ENCODE assay signal across 8 cellular contexts in the genomic region with DNA sequence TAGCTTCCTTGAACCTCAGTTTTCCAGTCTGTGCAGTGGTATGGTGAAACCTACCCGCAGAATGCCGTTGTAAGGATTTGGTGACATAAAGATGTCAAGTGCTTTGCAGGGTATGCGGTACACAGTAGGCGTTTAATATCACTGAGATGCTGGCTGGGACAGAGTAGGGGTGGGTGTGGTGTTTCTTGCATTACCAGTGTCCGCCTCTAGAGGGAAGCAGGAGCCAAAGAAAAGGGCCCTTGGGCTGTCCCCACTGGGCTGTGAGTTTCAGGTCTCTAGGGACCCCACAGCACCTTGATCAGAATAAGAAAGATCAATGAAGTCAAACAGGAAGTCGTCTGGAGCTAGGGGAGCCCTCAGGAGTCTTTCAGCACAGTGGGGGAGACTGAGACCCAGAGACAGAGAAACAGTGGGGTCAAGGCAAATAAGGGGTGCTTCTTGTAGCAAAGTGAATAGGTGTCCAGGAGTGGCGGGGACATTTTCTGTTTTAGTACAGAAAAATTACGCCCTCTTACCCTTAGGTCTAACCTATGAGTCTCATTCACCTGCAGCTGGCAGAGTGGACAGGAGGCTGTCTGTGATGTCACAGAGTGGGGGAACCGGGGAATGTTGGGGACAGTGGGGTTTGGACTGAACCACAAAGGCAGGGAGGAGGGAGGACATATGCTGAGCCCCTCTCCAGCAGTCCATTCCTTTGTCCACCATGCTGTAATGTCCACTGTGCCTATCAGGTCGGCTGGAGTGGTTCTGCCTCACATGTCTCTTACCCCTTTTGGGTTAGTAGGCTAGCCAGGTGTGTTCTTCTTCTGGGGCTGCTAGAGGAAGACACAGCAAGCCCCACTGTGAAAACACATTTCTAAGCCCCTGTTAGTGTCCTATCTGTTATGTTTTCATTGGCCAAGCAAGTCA. TPM values are rescaled to one million over a fixed set of nuclear protein-coding genes. Genes with fewer than 3 reads are reported as not detected.
DNase-seq lines count a peak whose midpoint lies in the region; ATAC-seq and TF ChIP-seq lines count a peak whose summit lies in the region.

No MANE protein-coding gene starts in this region.

- DNase-seq in NCI-H82 (lab: John Stamatoyannopoulos, UW) = peak; percentile 81
- no peak for DNase-seq in NCI-H82 treated with DMSO at 0.1 percent for 48 hours (lab: John Stamatoyannopoulos, UW; ENCODE audit: unreplicated experiment)
- peak; percentile 56 for DNase-seq in NCI-H748 (lab: John Stamatoyannopoulos, UW; ENCODE audit: unreplicated experiment)
- peak; percentile 56 for DNase-seq in activated T-cell treated with anti-CD3 and anti-CD28 coated beads for 48 hours (ENCODE audit: low read depth)
- peak; percentile 36 for DNase-seq in fibroblast of mammary gland (ENCODE audit: low read depth)
- DNase-seq in osteocyte (ENCODE audit: extremely low spot score, unreplicated experiment) = no peak
- DNase-seq in upper lobe of left lung = peak in 1 of 2 donors; percentile 31

- TF ChIP-seq POLR2A in upper lobe of left lung (IDR thresholded peaks at IDR 0.05) = no peak

- peak; percentile 86 for TF ChIP-seq CTCF in fibroblast of mammary gland (conservative IDR thresholded peaks at IDR 0.05; ENCODE audit: control insufficient read depth, insufficient read depth, low read depth, low read length)
- peak; percentile 91 for TF ChIP-seq CTCF in osteocyte (IDR thresholded peaks at IDR 0.05)
- TF ChIP-seq CTCF in upper lobe of left lung (IDR thresholded peaks at IDR 0.05) = peak; percentile 43 to 84 (median 62)

- H3K4me3 ChIP-seq in fibroblast of mammary gland (ENCODE audit: control insufficient read depth, low read depth, low read length) (no peak overlapping the region), upper lobe of left lung (no peak overlapping the region)

- H3K9me3 Mint-ChIP-seq in osteocyte (ENCODE audit: unreplicated experiment) = no peaks in the 10 kb centered on the region

- no peak overlapping the region for H3K27ac ChIP-seq in upper lobe of left lung

- H3K36me3 ChIP-seq in upper lobe of left lung = no peaks in the 10 kb centered on the region

- H3K4me1 ChIP-seq in upper lobe of left lung = no peaks in the 10 kb centered on the region

- peaks cover 43% of the 10 kb centered on the region for H3K27me3 Mint-ChIP-seq in osteocyte (ENCODE audit: unreplicated experiment)

- H3K9me3 ChIP-seq in upper lobe of left lung = no peaks in the 10 kb centered on the region

- no peaks in the 10 kb centered on the region for H3K4me1 Mint-ChIP-seq in osteocyte (ENCODE audit: unreplicated experiment)

- H3K36me3 Mint-ChIP-seq in osteocyte (ENCODE audit: unreplicated experiment) = no peaks in the 10 kb centered on the region

- H3K27ac Mint-ChIP-seq in osteocyte (ENCODE audit: unreplicated experiment) = no peak overlapping the region

- ATAC-seq in HG02852 (IDR thresholded peaks at IDR 0.05; ENCODE audit: unreplicated experiment) (peak; percentile 78), upper lobe of left lung (ENCODE audit: low FRiP score in 2 of 2) (peak; percentile 78 to 82)

- no peak for TF ChIP-seq EP300 in upper lobe of left lung (IDR thresholded peaks at IDR 0.05)

- no peaks in the 10 kb centered on the region for H3K27me3 ChIP-seq in upper lobe of left lung

- WGBS in upper lobe of left lung, 2 donors = 41 to 42% methylated on average over 10 of the region's 10 CpGs

- no peak overlapping the region for H3K4me3 Mint-ChIP-seq in osteocyte (ENCODE audit: unreplicated experiment)

RNA-seq across cellular contexts. Expression of a gene that starts 4.7 kb away (rescaled TPM):
- total RNA-seq in osteocyte = not detected in 2 replicates
- total RNA-seq in upper lobe of left lung = not detected

RNA-seq across cellular contexts. Expression of a gene that starts 19.7 kb away (rescaled TPM):
- total RNA-seq in osteocyte (not detected in 2 replicates), upper lobe of left lung (not detected)

RNA-seq across cellular contexts. Expression of a gene that starts 51.2 kb away (rescaled TPM):
- total RNA-seq in osteocyte (15.9 and 16.1 TPM in 2 replicates), upper lobe of left lung (10 to 100 TPM in 5 of 6 donors, 1 to 10 TPM in 1; 9.4 to 23.0 (median 19.1) TPM)

Comparison
In these comparisons a context has a peak if more than half of its experiments do, and no peak if none do; other contexts are left out.
1. DNase-seq: peak in NCI-H82 (single experiment), NCI-H748 (single experiment), activated T-cell treated with anti-CD3 and anti-CD28 coated beads for 48 hours (single experiment) and fibroblast of mammary gland (single experiment); none in NCI-H82 treated with DMSO at 0.1 percent for 48 hours (single experiment) and osteocyte (single experiment).
2. Peak in every context shown above with its lines, with median percentiles within 50 percentile points of each other: CTCF ChIP-seq.